In genomic region chr4:98728871-98729270, GRCh38 we compare ENCODE assay signal across 18 cellular contexts.
"Had no signal": no experiment of that assay in that cellular context is flagged by ENCODE, and none has a peak within 500 bp of the region (broad histone marks: within the 10 kb centered on the region; RNA-seq: fewer than 3 reads in every experiment).

No MANE protein-coding gene starts in this region.

- H3K4me3 ChIP-seq: ascending aorta, tibial artery had no signal

- H3K36me3 ChIP-seq: ascending aorta, neutrophil, tibial artery had no signal

- ATAC-seq: sciatic nerve had no signal

- H3K27me3 ChIP-seq: ascending aorta, neutrophil, tibial artery had no signal

- H3K27me3 Mint-ChIP-seq: activated naive CD4-positive, alpha-beta T cell treated with anti-CD3 and anti-CD28 coated beads, Interleukin-2, amount 50 U/mL, for 24 hours; dendritic cell treated with granulocyte-macrophage colony-stimulating factor and Interleukin-4, amounts not matched to agents 40 ng/mL and 50 ng/mL, for 4 days had no signal

- H3K4me1 ChIP-seq: ascending aorta, parathyroid adenoma, tibial artery had no signal

- DNase-seq: activated CD4-positive, alpha-beta T cell treated with anti-CD3 and anti-CD28 coated beads, Interleukin-2, amount 50 U/mL, for 1 hour; activated CD4-positive, CD25-positive, alpha-beta regulatory T cell treated with anti-CD3 and anti-CD28 coated beads, Interleukin-2, amount 50 U/mL, for 72 hours; activated CD8-positive, alpha-beta memory T cell treated with anti-CD3 and anti-CD28 coated beads, Interleukin-2, amount 50 U/mL, for 4 hours; activated effector memory CD4-positive, alpha-beta T cell treated with anti-CD3 and anti-CD28 coated beads, Interleukin-2, amount 50 U/mL, for 16 hours; activated T-cell treated with anti-CD3 and anti-CD28 coated beads, Interleukin-2, amount 50 U/mL, for 48 hours; effector CD8-positive, alpha-beta T cell; natural killer cell; stimulated activated CD4-positive, alpha-beta T cell treated with anti-CD3 and anti-CD28 coated beads, Interleukin-1b, Interleukin-23, amount 100 ng/mL, for 48 hours; stimulated activated CD8-positive, alpha-beta memory T cell treated with anti-CD3 and anti-CD28 coated beads, Interleukin-4, amount 100 ng/mL, for 48 hours; stimulated activated naive CD4-positive, alpha-beta T cell; tibial artery had no signal

- H3K4me3 Mint-ChIP-seq: activated naive CD4-positive, alpha-beta T cell treated with anti-CD3 and anti-CD28 coated beads, Interleukin-2, amount 50 U/mL, for 24 hours; dendritic cell treated with granulocyte-macrophage colony-stimulating factor and Interleukin-4, amounts not matched to agents 40 ng/mL and 50 ng/mL, for 4 days; natural killer cell had no signal

- H3K9me3 ChIP-seq: ascending aorta, neutrophil had no signal

- H3K79me2 ChIP-seq: parathyroid adenoma had no signal

- H3K27ac ChIP-seq: ascending aorta, neutrophil, parathyroid adenoma, tibial artery, VCaP had no signal

- H2AFZ ChIP-seq: parathyroid adenoma had no signal

- H3K9ac ChIP-seq: parathyroid adenoma had no signal

- H3K27ac Mint-ChIP-seq: dendritic cell treated with granulocyte-macrophage colony-stimulating factor and Interleukin-4, amounts not matched to agents 40 ng/mL and 50 ng/mL, for 4 days; natural killer cell had no signal
